In genomic region chr14:73758392-73759182, GRCh38 we compare ENCODE assay signal across 8 cellular contexts. TPM values are rescaled to one million over a fixed set of nuclear protein-coding genes. Genes with fewer than 3 reads are reported as not detected.
DNase-seq lines count a peak whose midpoint lies in the region; ATAC-seq, FAIRE-seq and TF ChIP-seq lines count a peak whose summit lies in the region.

No MANE protein-coding gene starts in this region.

- TF ChIP-seq CTCF in WTC11 (IDR thresholded peaks at IDR 0.05): peak; percentile 55; the same call in 1 of the 2 replicates
- peak; percentile 86 for TF ChIP-seq CTCF in bronchial epithelial cell (IDR thresholded peaks at IDR 0.05; ENCODE audit: insufficient read depth, low read length, severe bottlenecking)

- peaks cover 25% of the 10 kb centered on the region for H3K27me3 Mint-ChIP-seq in WTC11 (ENCODE audit: low read depth)

- FAIRE-seq in bronchial epithelial cell (lab: Jason Lieb, UNC): no peak

- peaks cover 69% of the 10 kb centered on the region for H3K4me1 Mint-ChIP-seq in WTC11

- no peaks in the 10 kb centered on the region for H3K27me3 ChIP-seq in bronchial epithelial cell (ENCODE audit: control insufficient read depth, insufficient read depth, low read length)

- H3K9me3 Mint-ChIP-seq in WTC11: no peaks in the 10 kb centered on the region

- H3K27ac Mint-ChIP-seq in WTC11: peak overlapping the region; percentile 32; the same call in 1 of the 2 replicates

- POLR2A ChIA-PET in WTC11 (lab: Charles Lee): interaction anchor here (0.6 to 2.9 kb wide), 13 partner anchors 9 to 146 kb away, joined by 3 to 12 read pairs (median 3); partner anchors contain the start of genes ACOT6, PNMA1 and PTGR2

- peak overlapping the region; percentile 72 for H3K4me3 ChIP-seq in bronchial epithelial cell (ENCODE audit: low read depth, low read length)

- peak; percentile 14 for ATAC-seq in GM18907 (IDR thresholded peaks at IDR 0.05; ENCODE audit: unreplicated experiment)
- peak; percentile 55 for ATAC-seq in WTC11
- ATAC-seq in HG03439 (IDR thresholded peaks at IDR 0.05; ENCODE audit: unreplicated experiment): no peak

- H3K4me3 Mint-ChIP-seq in WTC11: peak overlapping the region; percentile 68

- CTCF ChIA-PET in WTC11 (lab: Charles Lee): interaction anchor here (0.5 to 3.7 kb wide), 29 partner anchors 9 to 335 kb away, joined by 3 to 128 read pairs (median 6); partner anchors contain the start of genes PTGR2 and ZNF410

- no peaks in the 10 kb centered on the region for H3K36me3 Mint-ChIP-seq in WTC11

- DNase-seq in A172 (ENCODE audit: low spot score) (peak; percentile 56), NCI-H2196 treated with DMSO at 0.1 percent for 48 hours (lab: John Stamatoyannopoulos, UW; ENCODE audit: unreplicated experiment) (peak; percentile 55), WTC11 (ENCODE audit: low spot score) (peak; percentile 89), bronchial epithelial cell (ENCODE audit: low read depth) (peak; percentile 68), kidney tubule cell (ENCODE audit: low spot score) (peak; percentile 86)
- DNase-seq in stimulated activated CD4-positive, alpha-beta T cell treated with anti-CD3 and anti-CD28 coated beads, Interleukin-1b, Interleukin-23, amount 100 ng/mL, for 48 hours: peak; percentile 81

- no peaks in the 10 kb centered on the region for H3K36me3 ChIP-seq in bronchial epithelial cell (ENCODE audit: control insufficient read depth, insufficient read depth, low read length)

TF ChIP-seq in WTC11, 78 proteins besides CTCF, POLR2A, EP300 and RAD21 (continues in another document):
- no peak for TF ChIP-seq USF2 (CRISPR knock-in tag; IDR thresholded peaks at IDR 0.05)
- no peak for TF ChIP-seq GABPB1 (CRISPR knock-in tag; IDR thresholded peaks at IDR 0.05)
- no peak for TF ChIP-seq FOXP1 (CRISPR knock-in tag; IDR thresholded peaks at IDR 0.05; ENCODE audit: borderline replicate concordance)
- TF ChIP-seq FOXP4 (CRISPR knock-in tag; IDR thresholded peaks at IDR 0.05): 0 out of 2 replicates have a peak, but pooled peaks have one; percentile 14
- TF ChIP-seq PRDM15 (CRISPR knock-in tag; IDR thresholded peaks at IDR 0.05): no peak
- no peak for TF ChIP-seq IRF1 (CRISPR knock-in tag; IDR thresholded peaks at IDR 0.05)
- TF ChIP-seq ZNF219 (CRISPR knock-in tag; IDR thresholded peaks at IDR 0.05; ENCODE audit: borderline replicate concordance): no peak
- no peak for TF ChIP-seq NR3C1 (CRISPR knock-in tag; conservative IDR thresholded peaks at IDR 0.05; ENCODE audit: low read depth)
- TF ChIP-seq CREB1 (CRISPR knock-in tag; IDR thresholded peaks at IDR 0.05): no peak
- 0 out of 2 replicates have a peak, but pooled peaks have one; percentile 2 for TF ChIP-seq ZNF263 (CRISPR knock-in tag; IDR thresholded peaks at IDR 0.05; ENCODE audit: low read depth)
- TF ChIP-seq TP53 (CRISPR knock-in tag; IDR thresholded peaks at IDR 0.05): no peak
- peak; percentile 32; the same call in 1 of the 2 replicates for TF ChIP-seq MAX (CRISPR knock-in tag; IDR thresholded peaks at IDR 0.05)
- no peak for TF ChIP-seq TCF7 (CRISPR knock-in tag; IDR thresholded peaks at IDR 0.05; ENCODE audit: low read depth)
- no peak for TF ChIP-seq NFATC4 (CRISPR knock-in tag; IDR thresholded peaks at IDR 0.05)
- no peak for TF ChIP-seq ELF4 (CRISPR knock-in tag; IDR thresholded peaks at IDR 0.05; ENCODE audit: low read depth)
- no peak for TF ChIP-seq GTF2I (CRISPR knock-in tag; conservative IDR thresholded peaks at IDR 0.05)
- TF ChIP-seq ETV6 (CRISPR knock-in tag; IDR thresholded peaks at IDR 0.05): no peak
- TF ChIP-seq MXD4 (CRISPR knock-in tag; IDR thresholded peaks at IDR 0.05; ENCODE audit: borderline replicate concordance): no peak
- no peak for TF ChIP-seq CDX4 (CRISPR knock-in tag; IDR thresholded peaks at IDR 0.05; ENCODE audit: borderline replicate concordance)
- no peak for TF ChIP-seq EMX1 (CRISPR knock-in tag; IDR thresholded peaks at IDR 0.05)
- TF ChIP-seq ATF2 (CRISPR knock-in tag; IDR thresholded peaks at IDR 0.05; ENCODE audit: borderline replicate concordance, low read depth): no peak
- no peak for TF ChIP-seq NR1H2 (CRISPR knock-in tag; IDR thresholded peaks at IDR 0.05)
- TF ChIP-seq NFE2L1 (CRISPR knock-in tag; IDR thresholded peaks at IDR 0.05): no peak
- TF ChIP-seq SMAD3 (CRISPR knock-in tag; IDR thresholded peaks at IDR 0.05; ENCODE audit: borderline replicate concordance): no peak

RNA-seq across cellular contexts. Expression of gene PNMA1, which starts 44.4 kb away (rescaled TPM):
- total RNA-seq in A172 (2014; rRNA removed; shearing (Covaris generic)): 35.1 and 36.0 TPM in 2 replicates
- 46.0 to 50.2 TPM (median 49.6 TPM) in 3 replicates for total RNA-seq in WTC11 (2021)
- total RNA-seq in bronchial epithelial cell: 10.5 and 13.1 TPM in 2 replicates
